In genomic region chr4:82833696-82834313, GRCh38 we compare ENCODE assay signal across 1 cellular context.
TF ChIP-seq lines count a peak whose summit lies in the region.

No MANE protein-coding gene starts in this region.

TF ChIP-seq in HepG2, 621 proteins besides CTCF, POLR2A, EP300 and RAD21:
- TF ChIP-seq MEF2D (CRISPR knock-in tag; IDR thresholded peaks at IDR 0.05), result no peak
- no peak for TF ChIP-seq ZBTB42 (CRISPR knock-in tag; IDR thresholded peaks at IDR 0.05)
- TF ChIP-seq FLYWCH1 (CRISPR knock-in tag; IDR thresholded peaks at IDR 0.05), result no peak
- no peak for TF ChIP-seq GLI4 (CRISPR knock-in tag; IDR thresholded peaks at IDR 0.05; ENCODE audit: borderline replicate concordance)
